In the genomic region with DNA sequence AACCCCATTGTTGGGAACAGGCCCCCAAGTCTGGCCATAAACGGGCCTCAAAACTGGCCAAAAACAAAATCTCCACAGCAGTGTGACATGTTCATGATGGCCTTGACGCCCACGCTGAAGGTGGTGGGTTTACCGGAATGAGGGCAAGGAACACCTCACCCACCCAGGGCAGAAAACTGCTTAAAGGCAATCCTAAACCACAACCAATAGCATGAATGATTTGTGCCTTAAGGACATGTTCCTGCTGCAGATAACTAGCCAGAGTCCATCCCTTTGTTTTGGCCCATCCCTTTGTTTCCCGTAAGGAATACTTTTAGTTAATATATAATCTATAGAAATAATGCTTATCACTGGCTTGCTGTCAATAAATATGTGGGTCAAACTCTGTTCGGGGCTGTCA, we compare ENCODE assay signal across 13 cellular contexts. TPM values are rescaled to one million over a fixed set of nuclear protein-coding genes. Genes with fewer than 3 reads are reported as not detected.
DNase-seq lines count a peak whose midpoint lies in the region; ATAC-seq, FAIRE-seq and TF ChIP-seq lines count a peak whose summit lies in the region.
"Had no signal": no experiment of that assay in that cellular context is flagged by ENCODE, and none has a peak within 500 bp of the region (broad histone marks: within the 10 kb centered on the region; RNA-seq: fewer than 3 reads in every experiment).

No MANE protein-coding gene starts in this region.

- intact Hi-C loops in PC-9 (cut with micrococcal nuclease; ENCODE audit: unreplicated experiment) (no loop called here), sigmoid colon (cut with DNase I) (loop anchor here (5.0 kb wide), 2 partner anchors 47 to 58 kb away; a partner anchor contains a TSS)

- H3K36me3 ChIP-seq in PC-9 (ENCODE audit: low read depth) (no peaks in the 10 kb centered on the region), esophagus (ENCODE audit: control insufficient read depth in 2 of 2, insufficient read depth in 2 of 2, low read length in 1 of 2) (no peaks in the 10 kb centered on the region), sigmoid colon (no peaks in the 10 kb centered on the region), MG63 (no peaks in the 10 kb centered on the region)

- H3F3A ChIP-seq in PC-9 (ENCODE audit: insufficient read depth, low read depth): peaks cover 33% of the 10 kb centered on the region; the same call in 1 of the 2 replicates

- TF ChIP-seq POLR2A in A549 (IDR thresholded peaks at IDR 0.05; ENCODE audit: low read length) (no peak), sigmoid colon (IDR thresholded peaks at IDR 0.05) (no peak)

- no TSS peak for BruUV-seq in PC-9 (replicated peaks; lab: Mats Ljungman, UMichigan)

- no peak for TF ChIP-seq CTCF in A549 (IDR thresholded peaks at IDR 0.05)
- no peak for TF ChIP-seq CTCF in PC-9 (conservative IDR thresholded peaks at IDR 0.05)
- TF ChIP-seq CTCF in sigmoid colon (IDR thresholded peaks at IDR 0.05): no peak

- no peak overlapping the region for H2AFZ ChIP-seq in PC-9

- H3K4me1 ChIP-seq in A549 (peaks cover 17% of the 10 kb centered on the region), PC-9 (replicated peaks; ENCODE audit: insufficient read depth) (peaks cover 46% of the 10 kb centered on the region), esophagus (ENCODE audit: control insufficient read depth in 2 of 2, insufficient read depth in 2 of 2, low read length in 1 of 2) (peaks cover 0 to 5% of the 10 kb centered on the region in 2 donors), sigmoid colon (peaks cover 4 to 31% (median 24%) of the 10 kb centered on the region in 4 donors)
- H3K4me1 ChIP-seq: parathyroid adenoma had no signal

- POLR2A ChIA-PET in A549 (lab: Yijun Ruan, JAX) (no interaction called here), PC-9 (lab: Charles Lee; ENCODE audit: unreplicated experiment) (interaction anchor here (0.6 to 1.6 kb wide), 3 partner anchors 12 to 69 kb away, joined by 4 to 8 read pairs (median 4); no protein-coding TSS in a partner anchor)

- no peak for DNase-seq in A549 (ENCODE audit: low read depth in 1 of 2, low spot score in 1 of 2)
- no peak for DNase-seq in PC-9
- no peak for DNase-seq in sigmoid colon
- DNase-seq in RPMI8226: no peak
- DNase-seq in MG63: no peak
- DNase-seq in activated CD4-positive, CD25-positive, alpha-beta regulatory T cell (lab: John Stamatoyannopoulos, UW): no peak
- no peak for DNase-seq in superior temporal gyrus (ENCODE audit: extremely low spot score)
- DNase-seq: activated naive CD8-positive, alpha-beta T cell treated with anti-CD3 and anti-CD28 coated beads, Interleukin-2, amount 50 U/mL, for 24 hours; effector CD4-positive, alpha-beta T cell; stimulated activated naive B cell treated with anti-CD40 and anti-IgM and Interleukin-4, amounts not matched to agents 10 μg/mL and 1 μg/mL and 100 μg/mL, for 72 hours had no signal

- H3K9me3 ChIP-seq in A549 (peaks cover 6% of the 10 kb centered on the region; the same call in 1 of the 3 replicates), PC-9 (ENCODE audit: insufficient read depth, low read depth) (no peaks in the 10 kb centered on the region), esophagus (ENCODE audit: control insufficient read depth in 2 of 2, insufficient read depth in 1 of 2, low read depth in 1 of 2, low read length in 1 of 2) (no peaks in the 10 kb centered on the region), sigmoid colon (peaks cover 0 to 2% (median 0%) of the 10 kb centered on the region in 4 donors), MG63 (no peaks in the 10 kb centered on the region; the same call in 1 of the 2 replicates)

- 83% methylated on average over 6 of the region's 6 CpGs for WGBS in A549 (ENCODE audit: missing lambda C conversion rate)
- WGBS in esophagus, 2 donors: 84 to 88% methylated on average over 6 of the region's 6 CpGs
- 76 to 89% methylated on average over 6 of the region's 6 CpGs for WGBS in sigmoid colon, 2 donors

- TF ChIP-seq RAD21 in A549 (conservative IDR thresholded peaks at IDR 0.05 in 1 of 2, IDR thresholded peaks at IDR 0.05 in 1 of 2): no peak

- H4K20me1 ChIP-seq in PC-9 (ENCODE audit: insufficient read depth): no peaks in the 10 kb centered on the region

- CTCF ChIA-PET in A549 (lab: Yijun Ruan, JAX) (interaction anchor here (1.5 kb wide), 1 partner anchor 47 kb away, joined by 5 read pairs; a partner anchor contains a TSS), PC-9 (lab: Charles Lee) (no interaction called here)

- peak overlapping the region; percentile 79 to 91 for H3K27ac ChIP-seq in A549
- peak overlapping the region; percentile 72 for H3K27ac ChIP-seq in PC-9
- peak overlapping the region; percentile 79 to 80 for H3K27ac ChIP-seq in esophagus (ENCODE audit: low read depth in 2 of 2, low read length in 1 of 2)
- H3K27ac ChIP-seq in sigmoid colon: peak overlapping the region; percentile 77 to 85 (median 84)
- H3K27ac ChIP-seq: parathyroid adenoma had no signal

- H3K4me3 ChIP-seq in A549 (no peak overlapping the region), PC-9 (no peak overlapping the region), esophagus (ENCODE audit: low read depth in 1 of 2, low read length in 2 of 2) (no peak overlapping the region), sigmoid colon (no peak overlapping the region), MG63 (no peak overlapping the region)

- FAIRE-seq in A549 (lab: Jason Lieb, UNC): no peak

- H3K9me2 ChIP-seq in PC-9 (ENCODE audit: insufficient read depth): no peaks in the 10 kb centered on the region

- no peaks in the 10 kb centered on the region for H3K79me2 ChIP-seq in PC-9 (ENCODE audit: low read depth)
- H3K79me2 ChIP-seq: parathyroid adenoma had no signal

- H3K27me3 ChIP-seq in PC-9 (ENCODE audit: insufficient read depth, low read depth) (no peaks in the 10 kb centered on the region), esophagus (ENCODE audit: control insufficient read depth in 1 of 2, insufficient read depth in 2 of 2, low read length in 2 of 2) (no peaks in the 10 kb centered on the region), sigmoid colon (no peaks in the 10 kb centered on the region), MG63 (no peaks in the 10 kb centered on the region)

- H3K4me2 ChIP-seq in A549 (no peak overlapping the region; the same call in 2 of the 3 replicates), PC-9 (0 out of 2 replicates have a peak overlapping the region, but pooled peaks have one; percentile 20)

- TF ChIP-seq EP300 in A549 (IDR thresholded peaks at IDR 0.05) (no peak), sigmoid colon (IDR thresholded peaks at IDR 0.05) (no peak)

- no peak for ATAC-seq in A549
- ATAC-seq: activated naive CD8-positive, alpha-beta T cell treated with anti-CD3 and anti-CD28 coated beads, Interleukin-2, amount 50 U/mL, for 24 hours; stimulated activated naive B cell treated with anti-CD40 and anti-IgM and Interleukin-4, amounts not matched to agents 10 μg/mL and 1 μg/mL and 100 μg/mL, for 72 hours; WTC11 had no signal

TF ChIP-seq in A549, 52 proteins besides CTCF, POLR2A, EP300 and RAD21 (continues in another document):
- no peak for TF ChIP-seq TFCP2L1 (CRISPR knock-in tag; IDR thresholded peaks at IDR 0.05)
- no peak for TF ChIP-seq MAZ (IDR thresholded peaks at IDR 0.05; ENCODE audit: borderline replicate concordance, low read depth, low read length)
- no peak for TF ChIP-seq CHD2 (IDR thresholded peaks at IDR 0.05; ENCODE audit: low read length, partially characterized antibody)
- TF ChIP-seq, protein P1, sequence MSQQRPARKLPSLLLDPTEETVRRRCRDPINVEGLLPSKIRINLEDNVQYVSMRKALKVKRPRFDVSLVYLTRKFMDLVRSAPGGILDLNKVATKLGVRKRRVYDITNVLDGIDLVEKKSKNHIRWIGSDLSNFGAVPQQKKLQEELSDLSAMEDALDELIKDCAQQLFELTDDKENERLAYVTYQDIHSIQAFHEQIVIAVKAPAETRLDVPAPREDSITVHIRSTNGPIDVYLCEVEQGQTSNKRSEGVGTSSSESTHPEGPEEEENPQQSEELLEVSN (IDR thresholded peaks at IDR 0.05; ENCODE audit: borderline replicate concordance, low read depth): no peak
- TF ChIP-seq ESRRA (IDR thresholded peaks at IDR 0.05; ENCODE audit: borderline replicate concordance, low read length): no peak
- TF ChIP-seq TP53 (CRISPR knock-in tag; IDR thresholded peaks at IDR 0.05): no peak
- TF ChIP-seq JUNB (IDR thresholded peaks at IDR 0.05): no peak
- TF ChIP-seq HOXA7 (CRISPR knock-in tag; IDR thresholded peaks at IDR 0.05): no peak

RNA-seq across cellular contexts. Expression of a gene that starts 47.7 kb away (rescaled TPM):
- 6.7 and 7.4 TPM in 2 replicates for polyA plus RNA-seq in A549 (2011; rRNA removed)
- polyA plus RNA-seq in A549 (2012; cell fraction: cytosol; rRNA removed): 6.2 and 7.6 TPM in 2 replicates
- 9.8 and 10.1 TPM in 2 replicates for polyA plus RNA-seq in A549 (2012; cell fraction: nucleus; rRNA removed)
- polyA plus RNA-seq in A549 (2017; fragmentation: RNase III; extraction: RNeasy Plus Mini Kit Qiagen cat#74134 plus additional on column Dnase treatment): 7.0 to 9.9 TPM (median 8.9 TPM) in 3 replicates
- 8.6 and 8.9 TPM in 2 replicates for polyA minus RNA-seq in A549 (2011; rRNA and poly(A)+ RNA removed)
- total RNA-seq in PC-9 (2021): 13.1 and 15.3 TPM in 2 replicates
- polyA plus RNA-seq in esophagus: 10 to 100 TPM; 24.5 to 39.0 TPM
- total RNA-seq in sigmoid colon: 100 to 1,000 TPM in 2 of 4 donors, 10 to 100 TPM in 2; 95.3 to 134 (median 98.0) TPM
- polyA plus RNA-seq in sigmoid colon: 10 to 100 TPM; 11.3 to 27.6 (median 16.1) TPM
- 7.6 and 8.8 TPM in 2 replicates for total RNA-seq in MG63 (2014; rRNA removed; shearing (Covaris generic); ENCODE audit: low replicate concordance)

RNA-seq across cellular contexts. Expression of a gene that starts 53.0 kb away (rescaled TPM):
- 13.4 and 15.9 TPM in 2 replicates for polyA plus RNA-seq in A549 (2011; rRNA removed)
- polyA plus RNA-seq in A549 (2012; cell fraction: cytosol; rRNA removed): 18.8 and 22.6 TPM in 2 replicates
- polyA plus RNA-seq in A549 (2012; cell fraction: nucleus; rRNA removed): 17.3 and 19.4 TPM in 2 replicates
- 8.1 to 10.0 TPM (median 9.6 TPM) in 3 replicates for polyA plus RNA-seq in A549 (2017; fragmentation: RNase III; extraction: RNeasy Plus Mini Kit Qiagen cat#74134 plus additional on column Dnase treatment)
- 29.2 and 38.9 TPM in 2 replicates for polyA minus RNA-seq in A549 (2011; rRNA and poly(A)+ RNA removed)
- 17.8 and 24.0 TPM in 2 replicates for total RNA-seq in PC-9 (2021)
- 10 to 100 TPM; 10.1 to 19.1 TPM for polyA plus RNA-seq in esophagus
- total RNA-seq in sigmoid colon: 10 to 100 TPM; 12.5 to 27.3 (median 16.4) TPM
- polyA plus RNA-seq in sigmoid colon: 10 to 100 TPM; 13.4 to 23.0 (median 15.6) TPM
- total RNA-seq in MG63 (2014; rRNA removed; shearing (Covaris generic); ENCODE audit: low replicate concordance): 36.4 and 39.6 TPM in 2 replicates

RNA-seq across cellular contexts. Expression of a gene that starts 57.9 kb away (rescaled TPM):
- polyA plus RNA-seq in A549 (2011; rRNA removed): 1.9 and 2.0 TPM in 2 replicates
- polyA plus RNA-seq in A549 (2012; cell fraction: cytosol; rRNA removed): 1.5 and 2.2 TPM in 2 replicates
- polyA plus RNA-seq in A549 (2012; cell fraction: nucleus; rRNA removed): 4.5 and 4.6 TPM in 2 replicates
- 1.5 to 2.0 TPM (median 1.7 TPM) in 3 replicates for polyA plus RNA-seq in A549 (2017; fragmentation: RNase III; extraction: RNeasy Plus Mini Kit Qiagen cat#74134 plus additional on column Dnase treatment)
- 1.2 and 1.7 TPM in 2 replicates for polyA minus RNA-seq in A549 (2011; rRNA and poly(A)+ RNA removed)
- total RNA-seq in PC-9 (2021): 6.9 and 12.4 TPM in 2 replicates
- polyA plus RNA-seq in esophagus: 1 to 10 TPM; 4.2 to 6.6 TPM
- total RNA-seq in sigmoid colon: 10 to 100 TPM in 1 of 4 donors, 1 to 10 TPM in 3; 2.5 to 19.4 (median 4.5) TPM
- polyA plus RNA-seq in sigmoid colon: 1 to 10 TPM; 1.2 to 7.5 (median 1.8) TPM
- 1.4 and 2.7 TPM in 2 replicates for total RNA-seq in MG63 (2014; rRNA removed; shearing (Covaris generic); ENCODE audit: low replicate concordance)
